43 cellular contexts compared by ENCODE assay signal in genomic region chr12:46351138-46351537, GRCh38.
"Had no signal": no experiment of that assay in that cellular context is flagged by ENCODE, and none has a peak within 500 bp of the region (broad histone marks: within the 10 kb centered on the region; RNA-seq: fewer than 3 reads in every experiment).

No MANE protein-coding gene starts in this region.

- H3K27ac ChIP-seq: adrenal gland, body of pancreas, brain microvascular endothelial cell, cardiac muscle cell, WERI-Rb-1 had no signal

- H3K4me3 Mint-ChIP-seq: activated CD4-positive, alpha-beta memory T cell treated with anti-CD3 and anti-CD28 coated beads, Interleukin-2, amount 10 ng/mL, durations not matched to agents 7 days and 5 days; activated CD4-positive, alpha-beta T cell treated with anti-CD3 and anti-CD28 coated beads for 36 hours; activated CD4-positive, alpha-beta T cell treated with anti-CD3 and anti-CD28 coated beads, Interleukin-2, amount 10 ng/mL, durations not matched to agents 7 days and 5 days; activated CD8-positive, alpha-beta memory T cell treated with anti-CD3 and anti-CD28 coated beads, Interleukin-2, amount 10 ng/mL, durations not matched to agents 7 days and 5 days; activated CD8-positive, alpha-beta T cell treated with anti-CD3 and anti-CD28 coated beads, Interleukin-2, amount 10 ng/mL, durations not matched to agents 7 days and 5 days; activated naive CD4-positive, alpha-beta T cell treated with anti-CD3 and anti-CD28 coated beads for 36 hours; activated naive CD8-positive, alpha-beta T cell treated with anti-CD3 and anti-CD28 coated beads for 36 hours; activated T-cell treated with anti-CD3 and anti-CD28 coated beads, Interleukin-2, amount 50 U/mL, for 4 hours; activated T-cell treated with anti-CD3 and anti-CD28 coated beads, Interleukin-2, amount 50 U/mL, for 72 hours; activated T-helper 1 cell treated with anti-CD3 and anti-CD28 coated beads, Interleukin-12 subunit alpha, Interleukin-12 subunit beta, Interleukin-2, Interleukin-4 antibody, amounts not matched to agents 30 ng/mL and 10 ng/mL and 1 ng/mL, durations not matched to agents 14 hours and 24 hours and 36 hours; activated T-helper 17 cell treated with anti-CD3 and anti-CD28 coated beads, Interleukin-2, amount 50 U/mL, for 72 hours; central memory CD8-positive, alpha-beta T cell; T-helper 1 cell treated with Interleukin-12 subunit alpha and Interleukin-12 subunit beta and Interleukin-4 antibody, amounts not matched to agents 30 μg/mL and 1 μg/mL, for 36 hours; T-helper 2 cell treated with Interferon-gamma antibody and Interleukin-4, amounts not matched to agents 5 μg/mL and 100 μg/mL, for 36 hours; WTC11 had no signal

- H3K36me3 ChIP-seq: adrenal gland, brain microvascular endothelial cell, cardiac muscle cell, WERI-Rb-1 had no signal

- H3K27me3 ChIP-seq: adrenal gland, body of pancreas, brain microvascular endothelial cell, cardiac muscle cell had no signal

- H3K27me3 Mint-ChIP-seq: activated CD4-positive, alpha-beta memory T cell treated with anti-CD3 and anti-CD28 coated beads, Interleukin-2, amount 10 ng/mL, durations not matched to agents 7 days and 5 days; activated CD4-positive, alpha-beta T cell treated with anti-CD3 and anti-CD28 coated beads for 36 hours; activated CD4-positive, alpha-beta T cell treated with anti-CD3 and anti-CD28 coated beads, Interleukin-2, amount 10 ng/mL, durations not matched to agents 7 days and 5 days; activated CD8-positive, alpha-beta memory T cell treated with anti-CD3 and anti-CD28 coated beads, Interleukin-2, amount 10 ng/mL, durations not matched to agents 7 days and 5 days; activated naive CD8-positive, alpha-beta T cell treated with anti-CD3 and anti-CD28 coated beads for 36 hours; activated T-helper 17 cell treated with anti-CD3 and anti-CD28 coated beads, Interleukin-2, amount 50 U/mL, for 72 hours had no signal

- H3K9me3 ChIP-seq: adrenal gland, body of pancreas had no signal

- H3K27ac Mint-ChIP-seq: activated CD4-positive, alpha-beta memory T cell treated with anti-CD3 and anti-CD28 coated beads, Interleukin-2, amount 10 ng/mL, durations not matched to agents 7 days and 5 days; activated CD4-positive, alpha-beta T cell treated with anti-CD3 and anti-CD28 coated beads for 36 hours; activated CD4-positive, alpha-beta T cell treated with anti-CD3 and anti-CD28 coated beads, Interleukin-2, amount 10 ng/mL, durations not matched to agents 7 days and 5 days; activated CD8-positive, alpha-beta memory T cell treated with anti-CD3 and anti-CD28 coated beads, Interleukin-2, amount 10 ng/mL, durations not matched to agents 7 days and 5 days; activated CD8-positive, alpha-beta T cell treated with anti-CD3 and anti-CD28 coated beads, Interleukin-2, amount 10 ng/mL, durations not matched to agents 7 days and 5 days; activated naive CD4-positive, alpha-beta T cell treated with anti-CD3 and anti-CD28 coated beads for 36 hours; activated naive CD4-positive, alpha-beta T cell treated with anti-CD3 and anti-CD28 coated beads, Interleukin-2, amount 50 U/mL, for 72 hours; activated naive CD8-positive, alpha-beta T cell treated with anti-CD3 and anti-CD28 coated beads for 36 hours; activated T-cell treated with anti-CD3 and anti-CD28 coated beads, Interleukin-2, amount 50 U/mL, for 72 hours; activated T-helper 1 cell treated with anti-CD3 and anti-CD28 coated beads, Interleukin-12 subunit alpha, Interleukin-12 subunit beta, Interleukin-2, Interleukin-4 antibody, amounts not matched to agents 30 ng/mL and 10 ng/mL and 1 ng/mL, durations not matched to agents 14 hours and 24 hours and 36 hours; activated T-helper 17 cell treated with anti-CD3 and anti-CD28 coated beads, Interleukin-2, amount 50 U/mL, for 72 hours; T-helper 1 cell treated with Interleukin-12 subunit alpha and Interleukin-12 subunit beta and Interleukin-4 antibody, amounts not matched to agents 30 μg/mL and 1 μg/mL, for 36 hours; T-helper 2 cell treated with Interferon-gamma antibody and Interleukin-4, amounts not matched to agents 5 μg/mL and 100 μg/mL, for 36 hours; WTC11 had no signal

- ATAC-seq: activated CD4-positive, alpha-beta T cell treated with anti-CD3 and anti-CD28 coated beads for 36 hours; activated CD4-positive, CD25-positive, alpha-beta regulatory T cell treated with anti-CD3 and anti-CD28 coated beads, Interleukin-2, amount 50 U/mL, for 24 hours; activated CD8-positive, alpha-beta memory T cell treated with anti-CD3 and anti-CD28 coated beads, Interleukin-2, amount 10 ng/mL, durations not matched to agents 7 days and 5 days; activated CD8-positive, alpha-beta T cell treated with anti-CD3 and anti-CD28 coated beads, Interleukin-2, amount 10 ng/mL, durations not matched to agents 7 days and 5 days; activated naive CD4-positive, alpha-beta T cell treated with anti-CD3 and anti-CD28 coated beads, Interleukin-2, amount 50 U/mL, for 72 hours; activated T-cell treated with anti-CD3 and anti-CD28 coated beads, Interleukin-2, amount 50 U/mL, for 4 hours; activated T-cell treated with anti-CD3 and anti-CD28 coated beads, Interleukin-2, amount 50 U/mL, for 72 hours; activated T-helper 17 cell treated with anti-CD3 and anti-CD28 coated beads, Interleukin-2, amount 50 U/mL, for 72 hours; body of pancreas; WTC11 had no signal

- H3K4me1 ChIP-seq: adrenal gland had no signal

- DNase-seq: activated CD4-positive, alpha-beta memory T cell treated with anti-CD3 and anti-CD28 coated beads, Interleukin-2, amount 10 ng/mL, durations not matched to agents 7 days and 5 days; activated CD4-positive, alpha-beta T cell treated with anti-CD3 and anti-CD28 coated beads for 1 hour; activated CD4-positive, alpha-beta T cell treated with anti-CD3 and anti-CD28 coated beads for 36 hours; activated CD4-positive, alpha-beta T cell treated with anti-CD3 and anti-CD28 coated beads for 48 hours; activated CD4-positive, alpha-beta T cell treated with anti-CD3 and anti-CD28 coated beads, Interleukin-2, amount 10 ng/mL, durations not matched to agents 7 days and 5 days; activated CD4-positive, alpha-beta T cell treated with anti-CD3 and anti-CD28 coated beads, Interleukin-2, amount 50 U/mL, for 48 hours; activated CD4-positive, CD25-positive, alpha-beta regulatory T cell; activated CD8-positive, alpha-beta memory T cell treated with anti-CD3 and anti-CD28 coated beads for 24 hours; activated CD8-positive, alpha-beta memory T cell treated with anti-CD3 and anti-CD28 coated beads, Interleukin-2, amount 10 ng/mL, durations not matched to agents 7 days and 5 days; activated CD8-positive, alpha-beta T cell treated with anti-CD3 and anti-CD28 coated beads, Interleukin-2, amount 10 ng/mL, durations not matched to agents 7 days and 5 days; activated effector memory CD4-positive, alpha-beta T cell treated with anti-CD3 and anti-CD28 coated beads, Interleukin-2, amount 50 U/mL, for 16 hours; activated gamma-delta T cell treated with Interleukin-2 at 50 U/mL for 16 hours; activated naive CD4-positive, alpha-beta T cell; activated naive CD4-positive, alpha-beta T cell treated with anti-CD3 and anti-CD28 coated beads for 36 hours; activated naive CD4-positive, alpha-beta T cell treated with anti-CD3 and anti-CD28 coated beads, Interleukin-2, amount 50 U/mL, for 16 hours; activated naive CD8-positive, alpha-beta T cell treated with anti-CD3 and anti-CD28 coated beads for 36 hours; activated T-cell treated with anti-CD3 and anti-CD28 coated beads for 4 hours; activated T-cell treated with anti-CD3 and anti-CD28 coated beads, Interleukin-2, amount 50 U/mL, for 1 hour; activated T-cell treated with anti-CD3 and anti-CD28 coated beads, Interleukin-2, amount 50 U/mL, for 4 hours; activated T-cell treated with anti-CD3 and anti-CD28 coated beads, Interleukin-2, amount 50 U/mL, for 72 hours; adrenal gland; amniotic stem cell; aorta; body of pancreas; brain microvascular endothelial cell; caudate nucleus; cerebellar nuclear complex; T-helper 1 cell; T-helper 2 cell; T-helper 9 cell; WERI-Rb-1 had no signal

- FAIRE-seq: astrocyte, bronchial epithelial cell, TTC549 had no signal

- H3K4me1 Mint-ChIP-seq: activated T-helper 17 cell treated with anti-CD3 and anti-CD28 coated beads, Interleukin-2, amount 50 U/mL, for 72 hours had no signal

- H3K4me3 ChIP-seq: adrenal gland, body of pancreas, cardiac muscle cell had no signal

- H3K36me3 Mint-ChIP-seq: activated naive CD4-positive, alpha-beta T cell treated with anti-CD3 and anti-CD28 coated beads, Interleukin-2, amount 50 U/mL, for 72 hours; activated naive CD8-positive, alpha-beta T cell treated with anti-CD3 and anti-CD28 coated beads for 36 hours; WTC11 had no signal

- H3K9me3 Mint-ChIP-seq: activated naive CD4-positive, alpha-beta T cell treated with anti-CD3 and anti-CD28 coated beads for 36 hours; activated T-cell treated with anti-CD3 and anti-CD28 coated beads, Interleukin-2, amount 50 U/mL, for 4 hours; activated T-helper 17 cell treated with anti-CD3 and anti-CD28 coated beads, Interleukin-2, amount 50 U/mL, for 72 hours; central memory CD8-positive, alpha-beta T cell; T-helper 1 cell treated with Interleukin-12 subunit alpha and Interleukin-12 subunit beta and Interleukin-4 antibody, amounts not matched to agents 30 μg/mL and 1 μg/mL, for 36 hours; T-helper 2 cell treated with Interferon-gamma antibody and Interleukin-4, amounts not matched to agents 5 μg/mL and 100 μg/mL, for 36 hours; WTC11 had no signal
